In genomic region chr2:240325654-240326031, GRCh38 we compare ENCODE assay signal across 12 cellular contexts.
DNase-seq lines count a peak whose midpoint lies in the region; ATAC-seq lines count a peak whose summit lies in the region.
"Had no signal": no experiment of that assay in that cellular context is flagged by ENCODE, and none has a peak within 500 bp of the region (broad histone marks: within the 10 kb centered on the region; RNA-seq: fewer than 3 reads in every experiment).

No MANE protein-coding gene starts in this region.

- DNase-seq in G401 (ENCODE audit: low spot score), result peak; percentile 15
- peak; percentile 55 to 57 for DNase-seq in SJCRH30
- peak; percentile 63 for DNase-seq in Right ventricle myocardium superior
- DNase-seq in pons (ENCODE audit: low spot score), result peak; percentile 15
- no peak for DNase-seq in stimulated activated CD4-positive, alpha-beta T cell treated with anti-CD3 and anti-CD28 coated beads, Interleukin-2, amount 100 ng/mL, for 48 hours
- DNase-seq in mucosa of gallbladder (ENCODE audit: low spot score), result no peak
- DNase-seq: activated CD8-positive, alpha-beta memory T cell treated with anti-CD3 and anti-CD28 coated beads for 24 hours; cortex of kidney; NCI-H1694; SIG-M5 had no signal

- no peaks in the 10 kb centered on the region for H3K36me3 ChIP-seq in SJCRH30

- intact Hi-C loops in Right ventricle myocardium superior (cut with DNase I), result no loop called here

- H3K27me3 ChIP-seq in SJCRH30, result peaks cover 23% of the 10 kb centered on the region

- no peak overlapping the region for H3K4me3 ChIP-seq in SJCRH30

- H3K4me1 ChIP-seq in SJCRH30, result peaks cover 5% of the 10 kb centered on the region; the same call in 1 of the 2 replicates

- no peaks in the 10 kb centered on the region for H3K9me3 ChIP-seq in SJCRH30 (replicated peaks)

- ATAC-seq in Right ventricle myocardium superior (ENCODE audit: poor library complexity) (peak; percentile 46), GM19351 (IDR thresholded peaks at IDR 0.05; ENCODE audit: unreplicated experiment) (no peak)
- ATAC-seq: activated naive CD4-positive, alpha-beta T cell treated with anti-CD3 and anti-CD28 coated beads, Interleukin-2, amount 50 U/mL, for 72 hours had no signal

- H3K27ac ChIP-seq in SJCRH30, result no peak overlapping the region

- in situ Hi-C loops in G401 (cut with HindIII; ENCODE audit: low sequenced_read_pairs), result no loop called here

Comparison
In these comparisons a context has a peak if more than half of its experiments do, and no peak if none do; other contexts are left out.
1. DNase-seq: peak in G401 (single experiment), SJCRH30 (2 of 2), Right ventricle myocardium superior (single experiment) and pons (single experiment); none in stimulated activated CD4-positive, alpha-beta T cell treated with anti-CD3 and anti-CD28 coated beads, Interleukin-2, amount 100 ng/mL, for 48 hours (0 of 2) and mucosa of gallbladder (single experiment).